13 cellular contexts compared by ENCODE assay signal in the genomic region with DNA sequence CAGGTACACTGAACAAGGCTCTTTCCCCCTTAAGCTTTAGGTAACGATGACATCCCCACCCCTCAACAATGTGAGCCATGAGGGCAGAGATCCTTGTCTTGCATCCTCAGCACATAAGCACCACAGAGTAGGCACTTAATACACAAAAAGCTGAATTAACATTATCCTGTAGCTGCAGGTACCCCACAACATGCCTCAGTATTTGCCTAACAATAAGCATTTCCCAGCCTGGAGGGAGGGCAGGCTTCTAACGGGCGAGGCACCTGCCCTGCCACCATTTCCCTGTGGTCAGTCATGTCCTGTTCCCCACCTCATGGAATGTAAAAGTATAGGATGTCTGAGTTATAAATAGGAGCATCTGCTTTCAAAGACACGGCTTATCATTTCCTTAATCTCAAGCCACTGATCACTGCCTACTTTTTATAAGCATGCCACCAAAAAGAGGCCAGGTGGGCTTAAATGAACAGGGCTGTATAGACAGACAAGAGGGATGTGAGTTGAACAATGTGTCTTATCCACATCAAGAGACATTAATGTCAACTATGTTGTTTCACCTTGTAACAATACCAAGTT. TPM values are rescaled to one million over a fixed set of nuclear protein-coding genes. Genes with fewer than 3 reads are reported as not detected.
DNase-seq lines count a peak whose midpoint lies in the region; ATAC-seq, FAIRE-seq and TF ChIP-seq lines count a peak whose summit lies in the region.
"Had no signal": no experiment of that assay in that cellular context is flagged by ENCODE, and none has a peak within 500 bp of the region (broad histone marks: within the 10 kb centered on the region; RNA-seq: fewer than 3 reads in every experiment).

No MANE protein-coding gene starts in this region.

- H3K27me3 Mint-ChIP-seq in MCF 10A (ENCODE audit: insufficient read depth, unreplicated experiment) (no peaks in the 10 kb centered on the region), astrocyte (ENCODE audit: low read depth, unreplicated experiment) (no peaks in the 10 kb centered on the region), immature natural killer cell (ENCODE audit: low read depth in 3 of 3) (peaks cover 5 to 19% (median 9%) of the 10 kb centered on the region in 3 donors)
- H3K27me3 Mint-ChIP-seq: stimulated activated memory B cell treated with anti-CD40 and anti-IgM and Interleukin-4, amounts not matched to agents 10 μg/mL and 1 μg/mL and 100 μg/mL, for 72 hours had no signal

- BruUV-seq in mammary epithelial cell (replicated peaks; lab: Mats Ljungman, UMichigan) (no TSS peak), MCF 10A (replicated peaks; lab: Mats Ljungman, UMichigan) (no TSS peak)

- no peak overlapping the region for H3K9ac ChIP-seq in mammary epithelial cell (ENCODE audit: insufficient read depth, low read length)
- H3K9ac ChIP-seq in astrocyte (ENCODE audit: low read length), result peak overlapping the region; percentile 4

- no peaks in the 10 kb centered on the region for H3K9me3 ChIP-seq in mammary epithelial cell (replicated peaks; ENCODE audit: insufficient read depth, low read length)
- no peaks in the 10 kb centered on the region for H3K9me3 ChIP-seq in astrocyte (ENCODE audit: insufficient read depth, low read depth, low read length)
- no peaks in the 10 kb centered on the region for H3K9me3 ChIP-seq in transverse colon
- H3K9me3 ChIP-seq in SJCRH30 (replicated peaks), result no peaks in the 10 kb centered on the region
- H3K9me3 ChIP-seq: breast epithelium had no signal

- H3K36me3 Mint-ChIP-seq in MCF 10A (ENCODE audit: insufficient read depth, unreplicated experiment) (peaks cover 23% of the 10 kb centered on the region), astrocyte (ENCODE audit: low read depth, unreplicated experiment) (peaks cover 7% of the 10 kb centered on the region), immature natural killer cell (no peaks in the 10 kb centered on the region)

- WGBS in mammary epithelial cell (ENCODE audit: low coverage, missing lambda C conversion rate), result 88% methylated on average over 4 of the region's 4 CpGs
- 72% methylated on average over 4 of the region's 4 CpGs; no CpG with 5 or more reads in 1 of the 2 donors for WGBS in transverse colon (ENCODE audit: low coverage in 1 of 2), 2 donors

- no peak overlapping the region for H3K4me3 ChIP-seq in mammary epithelial cell (replicated peaks in 1 of 3; ENCODE audit: insufficient read depth in 1 of 3, low read depth in 2 of 3, low read length in 3 of 3)
- peak overlapping the region; percentile 7 for H3K4me3 ChIP-seq in astrocyte (ENCODE audit: insufficient read depth, low read depth, low read length)
- H3K4me3 ChIP-seq in transverse colon, result peak overlapping the region in 1 of 4 donors; percentile 6
- no peak overlapping the region for H3K4me3 ChIP-seq in SJCRH30

- in situ Hi-C loops in mammary epithelial cell (cut with MboI; ENCODE audit: low sequenced_read_pairs in 2 of 2) (loop anchor here in 1 of 2 donors (10.0 kb wide), 1 partner anchor 163 kb away; a partner anchor contains a TSS), transverse colon (cut with MboI; ENCODE audit: low pct_ligation_motif_present in 1 of 4, low pct_unique_long_range_greater_than_20kb in 1 of 4, low sequenced_read_pairs in 3 of 4) (loop anchor here (10.0 to 25.0 kb wide), 3 partner anchors 87 to 180 kb away; a partner anchor contains a TSS)

- no peaks in the 10 kb centered on the region for H3K27me3 ChIP-seq in mammary epithelial cell (ENCODE audit: insufficient read depth, low read length)
- no peaks in the 10 kb centered on the region for H3K27me3 ChIP-seq in astrocyte (ENCODE audit: insufficient read depth, low read length)
- H3K27me3 ChIP-seq in transverse colon, result no peaks in the 10 kb centered on the region
- H3K27me3 ChIP-seq in SJCRH30, result no peaks in the 10 kb centered on the region
- H3K27me3 ChIP-seq: breast epithelium had no signal

- DNase-seq in mammary epithelial cell (no peak), MCF 10A (ENCODE audit: unreplicated experiment) (no peak), astrocyte (ENCODE audit: low read depth) (no peak), immature natural killer cell (no peak), transverse colon (no peak), SJCRH30 (no peak), NCI-H2227 treated with DMSO at 0.1 percent for 48 hours (lab: John Stamatoyannopoulos, UW) (no peak)
- DNase-seq: activated CD4-positive, alpha-beta T cell treated with anti-CD3 and anti-CD28 coated beads for 4 hours; foreskin fibroblast; NCI-H2107 had no signal

- H3K9me3 Mint-ChIP-seq in MCF 10A (ENCODE audit: unreplicated experiment), result no peaks in the 10 kb centered on the region
- no peaks in the 10 kb centered on the region for H3K9me3 Mint-ChIP-seq in astrocyte (ENCODE audit: unreplicated experiment)
- H3K9me3 Mint-ChIP-seq in immature natural killer cell, result no peaks in the 10 kb centered on the region
- H3K9me3 Mint-ChIP-seq: stimulated activated memory B cell treated with anti-CD40 and anti-IgM and Interleukin-4, amounts not matched to agents 10 μg/mL and 1 μg/mL and 100 μg/mL, for 72 hours had no signal

- H3K4me2 ChIP-seq in mammary epithelial cell (ENCODE audit: insufficient read depth, low read depth, low read length), result peak overlapping the region; percentile 14
- peak overlapping the region; percentile 89 for H3K4me2 ChIP-seq in astrocyte (ENCODE audit: low read length)

- H3K27ac Mint-ChIP-seq in MCF 10A (ENCODE audit: low read depth, unreplicated experiment) (no peak overlapping the region), astrocyte (ENCODE audit: unreplicated experiment) (no peak overlapping the region), immature natural killer cell (peak overlapping the region in 2 of 6 donors; percentile 93)

- TF ChIP-seq CTCF in mammary epithelial cell (conservative IDR thresholded peaks at IDR 0.05 in 1 of 2, IDR thresholded peaks at IDR 0.05 in 1 of 2; ENCODE audit: extremely low read depth in 1 of 2, insufficient read depth in 1 of 2, low read depth in 1 of 2, low read length in 2 of 2), result no peak
- no peak for TF ChIP-seq CTCF in MCF 10A (IDR thresholded peaks at IDR 0.05; ENCODE audit: unreplicated experiment)
- no peak for TF ChIP-seq CTCF in astrocyte (IDR thresholded peaks at IDR 0.05; ENCODE audit: insufficient read depth, low read depth, low read length)
- TF ChIP-seq CTCF in transverse colon (IDR thresholded peaks at IDR 0.05), result no peak

- CTCF ChIA-PET in mammary epithelial cell (lab: Charles Lee; ENCODE audit: low non-redundant PET), result no interaction called here
- CTCF ChIA-PET in MCF 10A (lab: Yijun Ruan, JAX), result interaction anchor here (0.5 to 1.3 kb wide), 5 partner anchors 9 to 91 kb away, joined by 3 to 5 read pairs (median 3); no protein-coding TSS in a partner anchor

- H3K4me1 ChIP-seq in mammary epithelial cell (ENCODE audit: insufficient read depth, low read length) (peaks cover 29% of the 10 kb centered on the region), astrocyte (ENCODE audit: insufficient read depth, low read length) (peaks cover 41% of the 10 kb centered on the region), transverse colon (peaks cover 51 to 85% (median 78%) of the 10 kb centered on the region in 4 donors), SJCRH30 (peaks cover 9% of the 10 kb centered on the region; the same call in 1 of the 2 replicates)

- no peak for ATAC-seq in GM18502 (IDR thresholded peaks at IDR 0.05; ENCODE audit: poor library complexity, unreplicated experiment)
- ATAC-seq: stimulated activated memory B cell treated with anti-CD40 and anti-IgM and Interleukin-4, amounts not matched to agents 10 μg/mL and 1 μg/mL and 100 μg/mL, for 72 hours had no signal

- peaks cover 6% of the 10 kb centered on the region for H3K36me3 ChIP-seq in mammary epithelial cell (ENCODE audit: insufficient read depth, low read length)
- H3K36me3 ChIP-seq in astrocyte (ENCODE audit: insufficient read depth, low read length), result peaks cover 2% of the 10 kb centered on the region
- H3K36me3 ChIP-seq in transverse colon, result no peaks in the 10 kb centered on the region
- peaks cover 2% of the 10 kb centered on the region; the same call in 1 of the 2 replicates for H3K36me3 ChIP-seq in SJCRH30
- H3K36me3 ChIP-seq: breast epithelium had no signal

- no peak overlapping the region for H2AFZ ChIP-seq in mammary epithelial cell (ENCODE audit: low read depth, low read length)
- no peak overlapping the region for H2AFZ ChIP-seq in astrocyte (ENCODE audit: low read depth, low read length)

- TF ChIP-seq EP300 in transverse colon (IDR thresholded peaks at IDR 0.05; ENCODE audit: low read depth), result no peak

- H3K4me3 Mint-ChIP-seq in MCF 10A (ENCODE audit: unreplicated experiment) (no peak overlapping the region), astrocyte (ENCODE audit: unreplicated experiment) (peak overlapping the region; percentile 97), immature natural killer cell (peak overlapping the region in 3 of 5 donors; percentile 5 to 88 (median 87))

- TF ChIP-seq POLR2A in transverse colon (IDR thresholded peaks at IDR 0.05), result no peak

- intact Hi-C loops in mammary epithelial cell (cut with micrococcal nuclease), result no loop called here
- intact Hi-C loops in MCF 10A (cut with micrococcal nuclease), result no loop called here
- intact Hi-C loops in transverse colon (cut with DNase I; ENCODE audit: low total_unique reads), result loop anchor here (5.0 to 10.0 kb wide), 3 partner anchors 47 to 160 kb away; a partner anchor contains a TSS

- H3K79me2 ChIP-seq in mammary epithelial cell (ENCODE audit: insufficient read depth, low read length) (peaks cover 88% of the 10 kb centered on the region), astrocyte (ENCODE audit: insufficient read depth, low read length) (peaks cover 84% of the 10 kb centered on the region)

- dilution Hi-C loops in mammary epithelial cell (cut with HindIII; ENCODE audit: low sequenced_read_pairs), result loop anchor here (5.0 to 10.0 kb wide), 5 partner anchors 47 to 147 kb away; a partner anchor contains a TSS

- no peak overlapping the region for H3K27ac ChIP-seq in mammary epithelial cell (ENCODE audit: insufficient read depth, low read depth, low read length)
- no peak overlapping the region for H3K27ac ChIP-seq in astrocyte (ENCODE audit: low read depth, low read length)
- peak overlapping the region; percentile 11 to 100 (median 100) for H3K27ac ChIP-seq in transverse colon
- no peak overlapping the region for H3K27ac ChIP-seq in SJCRH30
- H3K27ac ChIP-seq: breast epithelium had no signal

- H3K4me1 Mint-ChIP-seq in MCF 10A (ENCODE audit: insufficient read depth, unreplicated experiment) (peaks cover 25% of the 10 kb centered on the region), astrocyte (ENCODE audit: low read depth, unreplicated experiment) (peaks cover 50% of the 10 kb centered on the region), immature natural killer cell (peaks cover 83 to 85% of the 10 kb centered on the region in 2 donors)

- H4K20me1 ChIP-seq in mammary epithelial cell (ENCODE audit: insufficient read depth, low read length) (peaks cover 27% of the 10 kb centered on the region), astrocyte (ENCODE audit: insufficient read depth, low read length) (peaks cover 81% of the 10 kb centered on the region)

- POLR2A ChIA-PET in MCF 10A (lab: Yijun Ruan, JAX), result interaction anchor here (2.3 kb wide), 1 partner anchor 115 kb away, joined by 8 read pairs; a partner anchor contains a TSS

- FAIRE-seq in astrocyte (lab: Jason Lieb, UNC), result no peak

RNA-seq across cellular contexts. Expression of a gene that starts 3.4 kb away (rescaled TPM):
- total RNA-seq in mammary epithelial cell (100 to 1,000 TPM; 134 to 309 TPM), MCF 10A (2022) (252 and 259 TPM in 2 replicates), astrocyte (458 and 459 TPM in 2 replicates), transverse colon (100 to 1,000 TPM; 127 to 404 (median 136) TPM)
- polyA plus RNA-seq in mammary epithelial cell (337 TPM), immature natural killer cell (100 to 1,000 TPM; 447 to 644 (median 455) TPM)
- 222 TPM for polyA minus RNA-seq in mammary epithelial cell
- total RNA-seq in SJCRH30 (2014; rRNA removed; shearing (Covaris generic)), result 81.9 and 99.7 TPM in 2 replicates

Comparison
In these comparisons a context has a peak if more than half of its experiments do, and no peak if none do; other contexts are left out.
1. H3K27ac ChIP-seq: peak in transverse colon (4 of 4); none in mammary epithelial cell (single experiment), astrocyte (single experiment) and SJCRH30 (single experiment).